Comparison of ENCODE assay signal across 1 cellular context in genomic region chr9:129485140-129485758, GRCh38.
TF ChIP-seq lines count a peak whose summit lies in the region.

No MANE protein-coding gene starts in this region.

TF ChIP-seq in H1, 55 proteins besides CTCF, POLR2A, EP300 and RAD21 (continued from another document):
- no peak for TF ChIP-seq SIN3A (conservative IDR thresholded peaks at IDR 0.05 in 1 of 2, IDR thresholded peaks at IDR 0.05 in 1 of 2; ENCODE audit: low read depth in 1 of 2, low read length in 2 of 2)
- no peak for TF ChIP-seq RFX5 (IDR thresholded peaks at IDR 0.05; ENCODE audit: borderline replicate concordance, low read depth, low read length)
- TF ChIP-seq CREB1 (IDR thresholded peaks at IDR 0.05) = no peak
- no peak for TF ChIP-seq TAF1 (IDR thresholded peaks at IDR 0.05; ENCODE audit: low read depth, low read length)
- no peak for TF ChIP-seq BACH1 (IDR thresholded peaks at IDR 0.05; ENCODE audit: low read length)
- TF ChIP-seq JUN (IDR thresholded peaks at IDR 0.05; ENCODE audit: low read depth, low read length) = no peak
- no peak for TF ChIP-seq KDM1A (IDR thresholded peaks at IDR 0.05; ENCODE audit: borderline replicate concordance, low read length)
- TF ChIP-seq SIRT6 (IDR thresholded peaks at IDR 0.05; ENCODE audit: low read length) = no peak
TF ChIP-seq in H1: peak in this region for 0.
